In the genomic region with DNA sequence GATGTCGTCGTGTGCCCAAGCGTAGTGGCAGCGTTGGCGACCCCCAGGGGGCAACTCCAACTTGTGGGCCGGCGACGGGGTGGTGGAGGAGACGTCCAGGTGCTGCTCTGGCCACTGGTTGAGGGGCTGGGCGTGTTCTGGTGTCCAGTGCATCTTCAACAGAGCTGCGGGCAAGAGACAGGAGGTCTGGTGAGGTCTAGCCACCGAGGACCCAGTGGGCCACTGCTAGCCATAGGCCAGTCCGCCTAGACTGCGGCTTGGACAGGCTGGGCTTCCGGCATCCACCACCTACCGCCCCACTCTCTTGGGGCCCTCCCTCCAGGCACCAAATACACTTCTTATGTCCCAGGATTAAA, we compare ENCODE assay signal across 14 cellular contexts. TPM values are rescaled to one million over a fixed set of nuclear protein-coding genes. Genes with fewer than 3 reads are reported as not detected.
DNase-seq lines count a peak whose midpoint lies in the region; ATAC-seq and TF ChIP-seq lines count a peak whose summit lies in the region.
"Had no signal": no experiment of that assay in that cellular context is flagged by ENCODE, and none has a peak within 500 bp of the region (broad histone marks: within the 10 kb centered on the region; RNA-seq: fewer than 3 reads in every experiment).

No MANE protein-coding gene starts in this region.

- H3K4me1 ChIP-seq in BLaER1, result peaks cover 62% of the 10 kb centered on the region
- no peaks in the 10 kb centered on the region; the same call in 1 of the 2 replicates for H3K4me1 ChIP-seq in HUES48 (ENCODE audit: control insufficient read depth, insufficient read depth, low read length)
- no peaks in the 10 kb centered on the region for H3K4me1 ChIP-seq in adrenal gland (replicated peaks in 1 of 2)

- WGBS in adrenal gland, 4 donors, result 91 to 96% (median 91%) methylated on average over 5 to 16 of the region's 16 CpGs

- H3K27ac ChIP-seq in BLaER1, result no peak overlapping the region
- no peak overlapping the region for H3K27ac ChIP-seq in HUES48 (ENCODE audit: low read depth, low read length)
- no peak overlapping the region for H3K27ac ChIP-seq in adrenal gland
- H3K27ac ChIP-seq: epithelial cell of prostate, KMS-11, neutrophil had no signal

- no peaks in the 10 kb centered on the region for H3K27me3 Mint-ChIP-seq in central memory CD8-positive, alpha-beta T cell
- H3K27me3 Mint-ChIP-seq in naive thymus-derived CD8-positive, alpha-beta T cell, result peaks cover 0 to 4% (median 0%) of the 10 kb centered on the region in 5 donors

- no peak for ATAC-seq in central memory CD8-positive, alpha-beta T cell (replicated peaks; ENCODE audit: extremely low read depth, poor library complexity, severe bottlenecking)
- no peak for ATAC-seq in naive thymus-derived CD8-positive, alpha-beta T cell
- no peak for ATAC-seq in GM21381 (IDR thresholded peaks at IDR 0.05; ENCODE audit: unreplicated experiment)

- no peak for TF ChIP-seq POLR2A in adrenal gland (IDR thresholded peaks at IDR 0.05)

- H3K4me1 Mint-ChIP-seq in central memory CD8-positive, alpha-beta T cell, result peaks cover 12% of the 10 kb centered on the region
- H3K4me1 Mint-ChIP-seq in naive thymus-derived CD8-positive, alpha-beta T cell, result peaks cover 7 to 37% (median 32%) of the 10 kb centered on the region in 4 donors

- H3K9me3 ChIP-seq in BLaER1 (no peaks in the 10 kb centered on the region), HUES48 (ENCODE audit: control insufficient read depth, insufficient read depth, low read length) (no peaks in the 10 kb centered on the region), adrenal gland (replicated peaks in 1 of 3) (no peaks in the 10 kb centered on the region)
- H3K9me3 ChIP-seq: neutrophil had no signal

- 0 out of 2 replicates have a peak, but pooled peaks cover 15% of the 10 kb centered on the region for H4K20me1 ChIP-seq in BLaER1

- intact Hi-C loops in adrenal gland (cut with DNase I), result loop anchor here in 1 of 2 donors (10.0 kb wide), 1 partner anchor 397 kb away; a partner anchor contains a TSS

- H3K4me2 ChIP-seq in BLaER1, result peak overlapping the region; percentile 88
- H3K4me2 ChIP-seq: KMS-11 had no signal

- no peaks in the 10 kb centered on the region for H3K27me3 ChIP-seq in BLaER1
- H3K27me3 ChIP-seq in HUES48 (ENCODE audit: control insufficient read depth, insufficient read depth, low read length), result peaks cover 7% of the 10 kb centered on the region
- peaks cover 12% of the 10 kb centered on the region for H3K27me3 ChIP-seq in adrenal gland

- no peak for DNase-seq in central memory CD8-positive, alpha-beta T cell (ENCODE audit: low spot score in 2 of 2)
- DNase-seq in naive thymus-derived CD8-positive, alpha-beta T cell, result peak in 1 of 10 donors; percentile 63
- DNase-seq in adrenal gland, result no peak
- DNase-seq in kidney tubule cell (ENCODE audit: low spot score), result no peak
- no peak for DNase-seq in foreskin fibroblast
- DNase-seq: NCI-H2171 had no signal

- H3K4me3 ChIP-seq in BLaER1 (peak overlapping the region; percentile 95), HUES48 (ENCODE audit: low read depth, low read length) (peak overlapping the region; percentile 76), adrenal gland (no peak overlapping the region), foreskin fibroblast (ENCODE audit: low read depth in 1 of 2, low read length in 2 of 2) (no peak overlapping the region)

- H3K9ac ChIP-seq in BLaER1, result peak overlapping the region; percentile 97; the same call in 1 of the 2 replicates
- no peak overlapping the region for H3K9ac ChIP-seq in HUES48 (ENCODE audit: low read depth, low read length)
- H3K9ac ChIP-seq: KMS-11 had no signal

- no peak overlapping the region for H3K27ac Mint-ChIP-seq in central memory CD8-positive, alpha-beta T cell (ENCODE audit: low read depth)
- H3K27ac Mint-ChIP-seq in naive thymus-derived CD8-positive, alpha-beta T cell, result peak overlapping the region in 9 of 10 donors; percentile 33 to 86 (median 52)

- POLR2A ChIA-PET in naive thymus-derived CD8-positive, alpha-beta T cell (lab: Charles Lee), result no interaction called here

- H3K4me3 Mint-ChIP-seq in central memory CD8-positive, alpha-beta T cell, result peak overlapping the region; percentile 47
- peak overlapping the region; percentile 60 to 79 (median 68) for H3K4me3 Mint-ChIP-seq in naive thymus-derived CD8-positive, alpha-beta T cell

- H3K36me3 ChIP-seq in BLaER1 (no peaks in the 10 kb centered on the region), HUES48 (ENCODE audit: control insufficient read depth, insufficient read depth, low read length) (no peaks in the 10 kb centered on the region), adrenal gland (replicated peaks in 1 of 2) (no peaks in the 10 kb centered on the region)
- H3K36me3 ChIP-seq: neutrophil had no signal

- H3K36me3 Mint-ChIP-seq in central memory CD8-positive, alpha-beta T cell (ENCODE audit: insufficient read depth), result peaks cover 1% of the 10 kb centered on the region
- H3K36me3 Mint-ChIP-seq in naive thymus-derived CD8-positive, alpha-beta T cell, result no peaks in the 10 kb centered on the region

- no peaks in the 10 kb centered on the region for H3K9me3 Mint-ChIP-seq in central memory CD8-positive, alpha-beta T cell
- no peaks in the 10 kb centered on the region for H3K9me3 Mint-ChIP-seq in naive thymus-derived CD8-positive, alpha-beta T cell

- no peak for TF ChIP-seq CTCF in adrenal gland (IDR thresholded peaks at IDR 0.05)
- no peak for TF ChIP-seq CTCF in foreskin fibroblast (IDR thresholded peaks at IDR 0.05; ENCODE audit: low read depth, low read length)

RNA-seq across cellular contexts. Expression of a gene that starts 26.3 kb away (rescaled TPM):
- total RNA-seq in naive thymus-derived CD8-positive, alpha-beta T cell, result 1 to 10 TPM; 2.8 to 3.2 TPM
- polyA plus RNA-seq in naive thymus-derived CD8-positive, alpha-beta T cell, result under 1 TPM in 2 of 3 donors, not detected in 1; 0.08 to 0.21 TPM
- under 1 TPM in 7 of 8 donors, not detected in 1; 0.23 to 0.32 (median 0.26) TPM for total RNA-seq in adrenal gland
- polyA plus RNA-seq in adrenal gland, result under 1 TPM; 0.04 to 0.17 (median 0.16) TPM
- total RNA-seq: bronchial epithelial cell had no signal
- polyA plus RNA-seq: keratinocyte had no signal

Comparison
In these comparisons a context has a peak if more than half of its experiments do, and no peak if none do; other contexts are left out.
1. H3K4me3 ChIP-seq: peak in BLaER1 (single experiment) and HUES48 (single experiment); none in adrenal gland (0 of 4) and foreskin fibroblast (0 of 2).